In the genomic region with DNA sequence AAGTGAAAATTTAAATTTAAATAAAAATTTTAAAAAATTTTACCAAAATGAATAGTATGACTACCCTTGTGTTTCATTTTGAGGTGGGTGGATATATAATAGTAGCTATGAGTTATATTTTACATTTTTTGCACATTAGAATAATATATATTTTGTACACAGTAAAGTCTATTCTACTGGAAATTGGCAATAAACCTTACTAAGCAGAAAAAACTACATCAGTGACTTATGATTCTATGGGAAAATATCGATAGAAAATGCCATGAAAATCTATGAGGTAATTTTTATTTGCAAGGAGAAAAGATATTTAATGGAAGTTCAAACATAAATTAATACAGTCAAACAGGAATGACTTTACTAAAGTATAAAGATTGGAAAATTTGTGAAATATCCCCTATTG, we compare ENCODE assay signal across 7 cellular contexts.
"Had no signal": no experiment of that assay in that cellular context is flagged by ENCODE, and none has a peak within 500 bp of the region (broad histone marks: within the 10 kb centered on the region; RNA-seq: fewer than 3 reads in every experiment).

No MANE protein-coding gene starts in this region.

- H3K4me3 ChIP-seq: GM23338 had no signal

- DNase-seq: H9, HCEC 1CT, KBM-7 had no signal

- FAIRE-seq: H1, H54, HTR-8/SVneo had no signal

- H2AFZ ChIP-seq: GM23338 had no signal

- ATAC-seq: GM23338 had no signal

- H3K4me2 ChIP-seq: GM23338 had no signal
